Comparison of ENCODE assay signal across 32 cellular contexts in the genomic region with DNA sequence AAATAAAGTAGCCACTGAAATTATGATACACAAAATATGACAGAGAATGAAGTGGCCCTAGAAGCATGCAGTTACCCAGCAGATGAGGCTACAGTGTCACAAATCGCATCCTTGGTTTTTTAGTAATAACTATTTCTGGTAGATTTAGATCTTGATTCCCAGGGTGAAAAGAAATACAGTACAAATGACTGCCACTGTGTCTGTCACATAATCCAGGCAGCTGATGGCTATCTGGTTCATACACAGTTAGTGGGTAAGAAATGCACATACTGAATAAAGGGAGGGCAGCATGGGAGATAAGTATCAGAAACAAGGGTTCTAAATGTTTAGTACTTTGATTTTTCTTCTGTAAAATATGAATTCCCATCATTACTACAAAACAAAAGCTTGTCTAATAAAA.
"Had no signal": no experiment of that assay in that cellular context is flagged by ENCODE, and none has a peak within 500 bp of the region (broad histone marks: within the 10 kb centered on the region; RNA-seq: fewer than 3 reads in every experiment).

No MANE protein-coding gene starts in this region.

- ATAC-seq: activated CD4-positive, alpha-beta T cell treated with anti-CD3 and anti-CD28 coated beads for 36 hours; activated CD4-positive, CD25-positive, alpha-beta regulatory T cell treated with anti-CD3 and anti-CD28 coated beads, Interleukin-2, amount 50 U/mL, for 24 hours; activated CD8-positive, alpha-beta memory T cell treated with anti-CD3 and anti-CD28 coated beads, Interleukin-2, amount 10 ng/mL, durations not matched to agents 7 days and 5 days; Panc1; WTC11 had no signal

- H3K27me3 Mint-ChIP-seq: activated CD4-positive, alpha-beta memory T cell treated with anti-CD3 and anti-CD28 coated beads, Interleukin-2, amount 10 ng/mL, durations not matched to agents 7 days and 5 days; activated CD4-positive, alpha-beta T cell treated with anti-CD3 and anti-CD28 coated beads for 36 hours; activated CD8-positive, alpha-beta memory T cell treated with anti-CD3 and anti-CD28 coated beads, Interleukin-2, amount 10 ng/mL, durations not matched to agents 7 days and 5 days; activated naive CD4-positive, alpha-beta T cell treated with anti-CD3 and anti-CD28 coated beads, Interleukin-2, amount 50 U/mL, for 24 hours; activated naive CD8-positive, alpha-beta T cell treated with anti-CD3 and anti-CD28 coated beads, Interleukin-2, amount 10 ng/mL, durations not matched to agents 7 days and 5 days had no signal

- H3K36me3 ChIP-seq: cardiac muscle cell, MG63 had no signal

- H3K4me3 Mint-ChIP-seq: activated CD4-positive, alpha-beta memory T cell treated with anti-CD3 and anti-CD28 coated beads, Interleukin-2, amount 10 ng/mL, durations not matched to agents 7 days and 5 days; activated CD4-positive, alpha-beta T cell treated with anti-CD3 and anti-CD28 coated beads for 36 hours; activated CD8-positive, alpha-beta memory T cell treated with anti-CD3 and anti-CD28 coated beads, Interleukin-2, amount 10 ng/mL, durations not matched to agents 7 days and 5 days; activated naive CD4-positive, alpha-beta T cell treated with anti-CD3 and anti-CD28 coated beads, Interleukin-2, amount 50 U/mL, for 24 hours; activated naive CD8-positive, alpha-beta T cell treated with anti-CD3 and anti-CD28 coated beads, Interleukin-2, amount 10 ng/mL, durations not matched to agents 7 days and 5 days; WTC11 had no signal

- H3K9me3 Mint-ChIP-seq: activated CD4-positive, alpha-beta memory T cell treated with anti-CD3 and anti-CD28 coated beads, Interleukin-2, amount 10 ng/mL, durations not matched to agents 7 days and 5 days; activated naive CD4-positive, alpha-beta T cell treated with anti-CD3 and anti-CD28 coated beads, Interleukin-2, amount 50 U/mL, for 24 hours; activated naive CD8-positive, alpha-beta T cell treated with anti-CD3 and anti-CD28 coated beads, Interleukin-2, amount 10 ng/mL, durations not matched to agents 7 days and 5 days; activated T-helper 2 cell treated with anti-CD3 and anti-CD28 coated beads, Interferon-gamma antibody, Interleukin-2, Interleukin-4, amounts not matched to agents 10 μg/mL and 5 μg/mL and 100 μg/mL, durations not matched to agents 14 hours and 24 hours and 36 hours; WTC11 had no signal

- H3K4me1 Mint-ChIP-seq: WTC11 had no signal

- H3K4me1 ChIP-seq: ascending aorta had no signal

- H3K27ac Mint-ChIP-seq: activated CD4-positive, alpha-beta memory T cell treated with anti-CD3 and anti-CD28 coated beads, Interleukin-2, amount 10 ng/mL, durations not matched to agents 7 days and 5 days; activated CD4-positive, alpha-beta T cell treated with anti-CD3 and anti-CD28 coated beads for 36 hours; activated CD8-positive, alpha-beta memory T cell treated with anti-CD3 and anti-CD28 coated beads, Interleukin-2, amount 10 ng/mL, durations not matched to agents 7 days and 5 days; activated naive CD4-positive, alpha-beta T cell treated with anti-CD3 and anti-CD28 coated beads, Interleukin-2, amount 50 U/mL, for 24 hours; activated naive CD8-positive, alpha-beta T cell treated with anti-CD3 and anti-CD28 coated beads, Interleukin-2, amount 10 ng/mL, durations not matched to agents 7 days and 5 days; activated T-helper 2 cell treated with anti-CD3 and anti-CD28 coated beads, Interferon-gamma antibody, Interleukin-2, Interleukin-4, amounts not matched to agents 10 μg/mL and 5 μg/mL and 100 μg/mL, durations not matched to agents 14 hours and 24 hours and 36 hours; WTC11 had no signal

- H3K27ac ChIP-seq: ascending aorta, cardiac muscle cell, SJSA1 had no signal

- H3K9me3 ChIP-seq: ascending aorta, MG63, SJSA1 had no signal

- DNase-seq: activated CD4-positive, alpha-beta memory T cell treated with anti-CD3 and anti-CD28 coated beads, Interleukin-2, amount 10 ng/mL, durations not matched to agents 7 days and 5 days; activated CD4-positive, alpha-beta T cell treated with anti-CD3 and anti-CD28 coated beads for 36 hours; activated CD4-positive, alpha-beta T cell treated with anti-CD3 and anti-CD28 coated beads, Interleukin-2, amount 50 U/mL, for 1 hour; activated CD8-positive, alpha-beta memory T cell treated with anti-CD3 and anti-CD28 coated beads for 24 hours; activated CD8-positive, alpha-beta memory T cell treated with anti-CD3 and anti-CD28 coated beads, Interleukin-2, amount 10 ng/mL, durations not matched to agents 7 days and 5 days; activated CD8-positive, alpha-beta memory T cell treated with anti-CD3 and anti-CD28 coated beads, Interleukin-2, amount 50 U/mL, for 48 hours; activated gamma-delta T cell; activated naive CD4-positive, alpha-beta T cell treated with Interleukin-2 at 50 U/mL for 16 hours; activated naive CD8-positive, alpha-beta T cell treated with anti-CD3 and anti-CD28 coated beads, Interleukin-2, amount 10 ng/mL, durations not matched to agents 7 days and 5 days; amygdala; Kasumi-1; KG1; MG63; NCI-H1048; NCI-H1105 treated with DMSO at 0.1 percent for 48 hours; NCI-H1436; NCI-H1694; NCI-H1930; NCI-H2081 treated with DMSO at 0.1 percent for 48 hours; NCI-H226; NCI-H446 treated with DMSO at 0.1 percent for 48 hours; NCI-H524; SHP77 treated with DMSO at 0.1 percent for 48 hours; T1000 had no signal

- H3K27me3 ChIP-seq: ascending aorta, cardiac muscle cell, MG63, SJSA1 had no signal

- H3K4me3 ChIP-seq: ascending aorta, cardiac muscle cell, MG63, SJSA1 had no signal
